ENCODE assay signal across 7 cellular contexts in genomic region chr20:29314294-29314693, GRCh38.
"Had no signal": no experiment of that assay in that cellular context is flagged by ENCODE, and none has a peak within 500 bp of the region (broad histone marks: within the 10 kb centered on the region; RNA-seq: fewer than 3 reads in every experiment).

No MANE protein-coding gene starts in this region.

- H3K4me3 Mint-ChIP-seq: IgD-negative memory B cell had no signal

- H3K27me3 Mint-ChIP-seq: IgD-negative memory B cell had no signal

- H3K4me3 ChIP-seq: K562 had no signal

- ATAC-seq: HepG2, K562 had no signal

- DNase-seq: IMR-90, KBM-7, KG1 had no signal

- H3K27ac ChIP-seq: HL-60 had no signal
